In genomic region chr5:82308416-82308815, GRCh38 we compare ENCODE assay signal across 18 cellular contexts.
"Had no signal": no experiment of that assay in that cellular context is flagged by ENCODE, and none has a peak within 500 bp of the region (broad histone marks: within the 10 kb centered on the region; RNA-seq: fewer than 3 reads in every experiment).

No MANE protein-coding gene starts in this region.

- H3K27ac ChIP-seq: RWPE1 had no signal

- H3K36me3 ChIP-seq: MG63 had no signal

- H3K27me3 ChIP-seq: MG63 had no signal

- ATAC-seq: Panc1, PC-3 had no signal

- H3K9me3 ChIP-seq: MG63 had no signal

- H3K4me3 ChIP-seq: MG63 had no signal

- DNase-seq: Karpas-422, KG1, MG63, NCI-H1092, NCI-H1105 treated with DMSO at 0.1 percent for 48 hours, NCI-H1417 treated with DMSO at 0.1 percent for 48 hours, NCI-H146, NCI-H1694 treated with DMSO at 0.1 percent for 48 hours, NCI-H1930, NCI-H2081, NCI-H2107, NCI-H446, NCI-H510A, NCI-H774, PC-3, SHP77 had no signal
